ENCODE assay signal across 1 cellular context in the genomic region with DNA sequence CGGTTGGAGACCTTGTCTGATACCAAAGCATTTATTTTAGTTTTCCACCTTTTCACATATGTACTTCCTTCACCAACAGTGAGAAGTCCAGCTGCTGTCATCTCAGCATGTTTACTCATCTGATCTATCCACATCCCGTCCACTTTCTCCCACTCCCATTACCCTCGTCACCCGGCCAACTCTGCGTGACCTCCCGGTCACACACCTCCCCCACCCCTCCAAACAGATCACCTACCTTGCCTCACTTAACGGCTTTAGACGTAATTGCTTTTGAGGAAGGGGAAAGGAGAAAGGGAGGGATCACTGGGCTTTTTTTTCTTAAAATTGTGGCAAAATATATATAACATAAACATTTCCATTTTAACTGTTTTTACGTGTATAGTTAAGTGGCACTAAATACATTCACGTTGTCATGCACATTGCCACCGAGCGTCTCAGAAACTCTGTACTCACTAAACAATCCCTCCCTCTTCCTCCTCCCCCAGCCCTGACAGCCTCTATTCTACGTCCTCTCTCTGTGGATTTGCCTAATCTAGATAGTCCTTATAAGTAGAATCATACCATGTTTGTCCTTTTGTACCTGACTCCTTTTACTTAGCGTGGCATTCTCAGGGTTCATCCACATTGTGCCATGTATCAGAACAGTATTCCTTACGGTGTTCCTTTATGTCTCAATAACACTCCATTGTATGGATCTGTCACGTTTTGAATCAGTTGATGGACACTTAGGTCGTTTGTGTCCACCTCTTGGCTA.
TF ChIP-seq lines count a peak whose summit lies in the region.

No MANE protein-coding gene starts in this region.

TF ChIP-seq in K562, 482 proteins besides CTCF, POLR2A, EP300 and RAD21 (continued from another document and continues in another):
- TF ChIP-seq ZFP36 (IDR thresholded peaks at IDR 0.05; ENCODE audit: low read depth, low read length, partially characterized antibody), result no peak
- TF ChIP-seq, protein P1, sequence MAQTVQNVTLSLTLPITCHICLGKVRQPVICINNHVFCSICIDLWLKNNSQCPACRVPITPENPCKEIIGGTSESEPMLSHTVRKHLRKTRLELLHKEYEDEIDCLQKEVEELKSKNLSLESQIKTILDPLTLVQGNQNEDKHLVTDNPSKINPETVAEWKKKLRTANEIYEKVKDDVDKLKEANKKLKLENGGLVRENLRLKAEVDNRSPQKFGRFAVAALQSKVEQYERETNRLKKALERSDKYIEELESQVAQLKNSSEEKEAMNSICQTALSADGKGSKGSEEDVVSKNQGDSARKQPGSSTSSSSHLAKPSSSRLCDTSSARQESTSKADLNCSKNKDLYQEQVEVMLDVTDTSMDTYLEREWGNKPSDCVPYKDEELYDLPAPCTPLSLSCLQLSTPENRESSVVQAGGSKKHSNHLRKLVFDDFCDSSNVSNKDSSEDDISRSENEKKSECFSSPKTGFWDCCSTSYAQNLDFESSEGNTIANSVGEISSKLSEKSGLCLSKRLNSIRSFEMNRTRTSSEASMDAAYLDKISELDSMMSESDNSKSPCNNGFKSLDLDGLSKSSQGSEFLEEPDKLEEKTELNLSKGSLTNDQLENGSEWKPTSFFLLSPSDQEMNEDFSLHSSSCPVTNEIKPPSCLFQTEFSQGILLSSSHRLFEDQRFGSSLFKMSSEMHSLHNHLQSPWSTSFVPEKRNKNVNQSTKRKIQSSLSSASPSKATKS (CRISPR knock-in tag; IDR thresholded peaks at IDR 0.05), result no peak
- TF ChIP-seq, protein P2, sequence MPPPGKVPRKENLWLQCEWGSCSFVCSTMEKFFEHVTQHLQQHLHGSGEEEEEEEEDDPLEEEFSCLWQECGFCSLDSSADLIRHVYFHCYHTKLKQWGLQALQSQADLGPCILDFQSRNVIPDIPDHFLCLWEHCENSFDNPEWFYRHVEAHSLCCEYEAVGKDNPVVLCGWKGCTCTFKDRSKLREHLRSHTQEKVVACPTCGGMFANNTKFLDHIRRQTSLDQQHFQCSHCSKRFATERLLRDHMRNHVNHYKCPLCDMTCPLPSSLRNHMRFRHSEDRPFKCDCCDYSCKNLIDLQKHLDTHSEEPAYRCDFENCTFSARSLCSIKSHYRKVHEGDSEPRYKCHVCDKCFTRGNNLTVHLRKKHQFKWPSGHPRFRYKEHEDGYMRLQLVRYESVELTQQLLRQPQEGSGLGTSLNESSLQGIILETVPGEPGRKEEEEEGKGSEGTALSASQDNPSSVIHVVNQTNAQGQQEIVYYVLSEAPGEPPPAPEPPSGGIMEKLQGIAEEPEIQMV (tag; conservative IDR thresholded peaks at IDR 0.05; ENCODE audit: low read depth), result no peak
- no peak for TF ChIP-seq NCOA1 (IDR thresholded peaks at IDR 0.05; ENCODE audit: low read depth)
- no peak for TF ChIP-seq PCBP1 (IDR thresholded peaks at IDR 0.05; ENCODE audit: low read depth, low read length, poor library complexity, severe bottlenecking)
- TF ChIP-seq IRF2 (CRISPR knock-in tag; IDR thresholded peaks at IDR 0.05), result no peak
- TF ChIP-seq, protein P3, sequence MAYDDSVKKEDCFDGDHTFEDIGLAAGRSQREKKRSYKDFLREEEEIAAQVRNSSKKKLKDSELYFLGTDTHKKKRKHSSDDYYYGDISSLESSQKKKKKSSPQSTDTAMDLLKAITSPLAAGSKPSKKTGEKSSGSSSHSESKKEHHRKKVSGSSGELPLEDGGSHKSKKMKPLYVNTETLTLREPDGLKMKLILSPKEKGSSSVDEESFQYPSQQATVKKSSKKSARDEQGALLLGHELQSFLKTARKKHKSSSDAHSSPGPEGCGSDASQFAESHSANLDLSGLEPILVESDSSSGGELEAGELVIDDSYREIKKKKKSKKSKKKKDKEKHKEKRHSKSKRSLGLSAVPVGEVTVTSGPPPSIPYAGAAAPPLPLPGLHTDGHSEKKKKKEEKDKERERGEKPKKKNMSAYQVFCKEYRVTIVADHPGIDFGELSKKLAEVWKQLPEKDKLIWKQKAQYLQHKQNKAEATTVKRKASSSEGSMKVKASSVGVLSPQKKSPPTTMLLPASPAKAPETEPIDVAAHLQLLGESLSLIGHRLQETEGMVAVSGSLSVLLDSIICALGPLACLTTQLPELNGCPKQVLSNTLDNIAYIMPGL (CRISPR knock-in tag; IDR thresholded peaks at IDR 0.05), result no peak
- TF ChIP-seq FUS (optimal IDR thresholded peaks at IDR 0.05; ENCODE audit: low read depth, low read length), result no peak
- TF ChIP-seq NONO (IDR thresholded peaks at IDR 0.05; ENCODE audit: low read depth in 2 of 2, low read length in 1 of 2), result no peak
- TF ChIP-seq KLF16 (IDR thresholded peaks at IDR 0.05), result no peak
- TF ChIP-seq CBX3 (IDR thresholded peaks at IDR 0.05; ENCODE audit: borderline replicate concordance in 1 of 2, low read length in 2 of 2), result no peak
- TF ChIP-seq TFAM (CRISPR knock-in tag; conservative IDR thresholded peaks at IDR 0.05), result no peak
- no peak for TF ChIP-seq HLTF (IDR thresholded peaks at IDR 0.05)
- TF ChIP-seq, protein P4, sequence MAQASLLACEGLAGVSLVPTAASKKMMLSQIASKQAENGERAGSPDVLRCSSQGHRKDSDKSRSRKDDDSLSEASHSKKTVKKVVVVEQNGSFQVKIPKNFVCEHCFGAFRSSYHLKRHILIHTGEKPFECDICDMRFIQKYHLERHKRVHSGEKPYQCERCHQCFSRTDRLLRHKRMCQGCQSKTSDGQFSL (CRISPR knock-in tag; IDR thresholded peaks at IDR 0.05), result no peak
- TF ChIP-seq, protein P4 (tag; IDR thresholded peaks at IDR 0.05), result no peak
- peak; percentile 49; the same call in 1 of the 2 replicates for TF ChIP-seq ZEB2 (IDR thresholded peaks at IDR 0.05)
- TF ChIP-seq RNF2 (IDR thresholded peaks at IDR 0.05), result peak; percentile 66; the same call in 1 of the 2 replicates
- no peak for TF ChIP-seq CBX8 (IDR thresholded peaks at IDR 0.05; ENCODE audit: borderline replicate concordance, extremely low read depth, low read depth, low read length, poor library complexity, severe bottlenecking)
- 0 out of 2 replicates have a peak, but pooled peaks have one; percentile 33 for TF ChIP-seq CXXC5 (CRISPR knock-in tag; IDR thresholded peaks at IDR 0.05)
- no peak for TF ChIP-seq RB1 (IDR thresholded peaks at IDR 0.05; ENCODE audit: low read depth)
- TF ChIP-seq, protein P5, sequence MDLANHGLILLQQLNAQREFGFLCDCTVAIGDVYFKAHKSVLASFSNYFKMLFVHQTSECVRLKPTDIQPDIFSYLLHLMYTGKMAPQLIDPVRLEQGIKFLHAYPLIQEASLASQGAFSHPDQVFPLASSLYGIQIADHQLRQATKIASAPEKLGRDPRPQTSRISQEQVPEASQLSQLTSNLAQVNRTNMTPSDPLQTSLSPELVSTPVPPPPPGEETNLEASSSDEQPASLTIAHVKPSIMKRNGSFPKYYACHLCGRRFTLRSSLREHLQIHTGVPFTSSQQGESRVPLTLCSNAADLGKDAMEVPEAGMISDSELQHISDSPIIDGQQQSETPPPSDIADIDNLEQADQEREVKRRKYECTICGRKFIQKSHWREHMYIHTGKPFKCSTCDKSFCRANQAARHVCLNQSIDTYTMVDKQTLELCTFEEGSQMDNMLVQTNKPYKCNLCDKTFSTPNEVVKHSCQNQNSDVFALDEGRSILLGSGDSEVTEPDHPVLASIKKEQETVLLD (IDR thresholded peaks at IDR 0.05), result peak; percentile 40; the same call in 1 of the 2 replicates
- TF ChIP-seq, protein P6, sequence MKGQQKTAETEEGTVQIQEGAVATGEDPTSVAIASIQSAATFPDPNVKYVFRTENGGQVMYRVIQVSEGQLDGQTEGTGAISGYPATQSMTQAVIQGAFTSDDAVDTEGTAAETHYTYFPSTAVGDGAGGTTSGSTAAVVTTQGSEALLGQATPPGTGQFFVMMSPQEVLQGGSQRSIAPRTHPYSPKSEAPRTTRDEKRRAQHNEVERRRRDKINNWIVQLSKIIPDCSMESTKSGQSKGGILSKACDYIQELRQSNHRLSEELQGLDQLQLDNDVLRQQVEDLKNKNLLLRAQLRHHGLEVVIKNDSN (CRISPR knock-in tag; IDR thresholded peaks at IDR 0.05), result no peak
- peak; percentile 45 for TF ChIP-seq TAF9B (IDR thresholded peaks at IDR 0.05; ENCODE audit: partially characterized antibody)
- TF ChIP-seq HDGF (IDR thresholded peaks at IDR 0.05), result no peak
- TF ChIP-seq KDM5B (IDR thresholded peaks at IDR 0.05; ENCODE audit: insufficient replicate concordance, low read depth, low read length), result no peak
- TF ChIP-seq HDAC8 (tag; IDR thresholded peaks at IDR 0.05), result no peak
- no peak for TF ChIP-seq ARID2 (IDR thresholded peaks at IDR 0.05)
- TF ChIP-seq BMI1 (IDR thresholded peaks at IDR 0.05; ENCODE audit: low read length), result no peak
- TF ChIP-seq ZNF282 (CRISPR knock-in tag; IDR thresholded peaks at IDR 0.05), result no peak
- TF ChIP-seq ZNF143 (CRISPR knock-in tag; IDR thresholded peaks at IDR 0.05), result no peak
- TF ChIP-seq NFIC (IDR thresholded peaks at IDR 0.05), result peak; percentile 31; the same call in 1 of the 2 replicates
- no peak for TF ChIP-seq BRF1 (IDR thresholded peaks at IDR 0.05; ENCODE audit: borderline replicate concordance, extremely low read depth, insufficient read length)
- TF ChIP-seq ZNF780A (CRISPR knock-in tag; IDR thresholded peaks at IDR 0.05), result no peak
- no peak for TF ChIP-seq HNRNPL (IDR thresholded peaks at IDR 0.05; ENCODE audit: low read depth, low read length)
- TF ChIP-seq, protein P7, sequence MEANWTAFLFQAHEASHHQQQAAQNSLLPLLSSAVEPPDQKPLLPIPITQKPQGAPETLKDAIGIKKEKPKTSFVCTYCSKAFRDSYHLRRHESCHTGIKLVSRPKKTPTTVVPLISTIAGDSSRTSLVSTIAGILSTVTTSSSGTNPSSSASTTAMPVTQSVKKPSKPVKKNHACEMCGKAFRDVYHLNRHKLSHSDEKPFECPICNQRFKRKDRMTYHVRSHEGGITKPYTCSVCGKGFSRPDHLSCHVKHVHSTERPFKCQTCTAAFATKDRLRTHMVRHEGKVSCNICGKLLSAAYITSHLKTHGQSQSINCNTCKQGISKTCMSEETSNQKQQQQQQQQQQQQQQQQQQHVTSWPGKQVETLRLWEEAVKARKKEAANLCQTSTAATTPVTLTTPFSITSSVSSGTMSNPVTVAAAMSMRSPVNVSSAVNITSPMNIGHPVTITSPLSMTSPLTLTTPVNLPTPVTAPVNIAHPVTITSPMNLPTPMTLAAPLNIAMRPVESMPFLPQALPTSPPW (CRISPR knock-in tag; IDR thresholded peaks at IDR 0.05), result peak; percentile 57; the same call in 1 of the 2 replicates
- no peak for TF ChIP-seq HIVEP1 (CRISPR knock-in tag; IDR thresholded peaks at IDR 0.05)
- no peak for TF ChIP-seq SMC3 (conservative IDR thresholded peaks at IDR 0.05; ENCODE audit: insufficient read depth, low read depth, low read length)
- no peak for TF ChIP-seq KAT8 (IDR thresholded peaks at IDR 0.05; ENCODE audit: low read depth)
- no peak for TF ChIP-seq PHF20 (IDR thresholded peaks at IDR 0.05; ENCODE audit: partially characterized antibody)
- TF ChIP-seq, protein P8, sequence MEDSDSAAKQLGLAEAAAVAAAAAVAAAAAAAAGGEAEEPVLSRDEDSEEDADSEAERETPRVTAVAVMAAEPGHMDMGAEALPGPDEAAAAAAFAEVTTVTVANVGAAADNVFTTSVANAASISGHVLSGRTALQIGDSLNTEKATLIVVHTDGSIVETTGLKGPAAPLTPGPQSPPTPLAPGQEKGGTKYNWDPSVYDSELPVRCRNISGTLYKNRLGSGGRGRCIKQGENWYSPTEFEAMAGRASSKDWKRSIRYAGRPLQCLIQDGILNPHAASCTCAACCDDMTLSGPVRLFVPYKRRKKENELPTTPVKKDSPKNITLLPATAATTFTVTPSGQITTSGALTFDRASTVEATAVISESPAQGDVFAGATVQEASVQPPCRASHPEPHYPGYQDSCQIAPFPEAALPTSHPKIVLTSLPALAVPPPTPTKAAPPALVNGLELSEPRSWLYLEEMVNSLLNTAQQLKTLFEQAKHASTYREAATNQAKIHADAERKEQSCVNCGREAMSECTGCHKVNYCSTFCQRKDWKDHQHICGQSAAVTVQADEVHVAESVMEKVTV (CRISPR knock-in tag; IDR thresholded peaks at IDR 0.05), result no peak
- peak; percentile 76 for TF ChIP-seq DPF2 (IDR thresholded peaks at IDR 0.05)
- TF ChIP-seq, protein P9, sequence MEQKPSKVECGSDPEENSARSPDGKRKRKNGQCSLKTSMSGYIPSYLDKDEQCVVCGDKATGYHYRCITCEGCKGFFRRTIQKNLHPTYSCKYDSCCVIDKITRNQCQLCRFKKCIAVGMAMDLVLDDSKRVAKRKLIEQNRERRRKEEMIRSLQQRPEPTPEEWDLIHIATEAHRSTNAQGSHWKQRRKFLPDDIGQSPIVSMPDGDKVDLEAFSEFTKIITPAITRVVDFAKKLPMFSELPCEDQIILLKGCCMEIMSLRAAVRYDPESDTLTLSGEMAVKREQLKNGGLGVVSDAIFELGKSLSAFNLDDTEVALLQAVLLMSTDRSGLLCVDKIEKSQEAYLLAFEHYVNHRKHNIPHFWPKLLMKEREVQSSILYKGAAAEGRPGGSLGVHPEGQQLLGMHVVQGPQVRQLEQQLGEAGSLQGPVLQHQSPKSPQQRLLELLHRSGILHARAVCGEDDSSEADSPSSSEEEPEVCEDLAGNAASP (IDR thresholded peaks at IDR 0.05), result no peak
- no peak for TF ChIP-seq ASH1L (IDR thresholded peaks at IDR 0.05; ENCODE audit: borderline replicate concordance, low read depth, partially characterized antibody)
- no peak for TF ChIP-seq ZNF146 (CRISPR knock-in tag; IDR thresholded peaks at IDR 0.05; ENCODE audit: unreplicated experiment)
- TF ChIP-seq TBL1XR1 (IDR thresholded peaks at IDR 0.05; ENCODE audit: low read length in 2 of 2), result no peak
- no peak for TF ChIP-seq BACH1 (tag; IDR thresholded peaks at IDR 0.05)
- TF ChIP-seq ZBTB8A (IDR thresholded peaks at IDR 0.05; ENCODE audit: partially characterized antibody), result no peak
- TF ChIP-seq, protein P10, sequence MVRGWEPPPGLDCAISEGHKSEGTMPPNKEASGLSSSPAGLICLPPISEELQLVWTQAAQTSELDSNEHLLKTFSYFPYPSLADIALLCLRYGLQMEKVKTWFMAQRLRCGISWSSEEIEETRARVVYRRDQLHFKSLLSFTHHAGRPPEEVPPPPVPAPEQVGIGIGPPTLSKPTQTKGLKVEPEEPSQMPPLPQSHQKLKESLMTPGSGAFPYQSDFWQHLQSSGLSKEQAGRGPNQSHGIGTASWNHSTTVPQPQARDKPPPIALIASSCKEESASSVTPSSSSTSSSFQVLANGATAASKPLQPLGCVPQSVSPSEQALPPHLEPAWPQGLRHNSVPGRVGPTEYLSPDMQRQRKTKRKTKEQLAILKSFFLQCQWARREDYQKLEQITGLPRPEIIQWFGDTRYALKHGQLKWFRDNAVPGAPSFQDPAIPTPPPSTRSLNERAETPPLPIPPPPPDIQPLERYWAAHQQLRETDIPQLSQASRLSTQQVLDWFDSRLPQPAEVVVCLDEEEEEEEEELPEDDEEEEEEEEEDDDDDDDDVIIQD (CRISPR knock-in tag; IDR thresholded peaks at IDR 0.05), result no peak
- no peak for TF ChIP-seq NR2C2 (CRISPR knock-in tag; IDR thresholded peaks at IDR 0.05)
- TF ChIP-seq NR2C2 (tag; IDR thresholded peaks at IDR 0.05), result peak; percentile 44; the same call in 1 of the 2 replicates
- TF ChIP-seq, protein P11, sequence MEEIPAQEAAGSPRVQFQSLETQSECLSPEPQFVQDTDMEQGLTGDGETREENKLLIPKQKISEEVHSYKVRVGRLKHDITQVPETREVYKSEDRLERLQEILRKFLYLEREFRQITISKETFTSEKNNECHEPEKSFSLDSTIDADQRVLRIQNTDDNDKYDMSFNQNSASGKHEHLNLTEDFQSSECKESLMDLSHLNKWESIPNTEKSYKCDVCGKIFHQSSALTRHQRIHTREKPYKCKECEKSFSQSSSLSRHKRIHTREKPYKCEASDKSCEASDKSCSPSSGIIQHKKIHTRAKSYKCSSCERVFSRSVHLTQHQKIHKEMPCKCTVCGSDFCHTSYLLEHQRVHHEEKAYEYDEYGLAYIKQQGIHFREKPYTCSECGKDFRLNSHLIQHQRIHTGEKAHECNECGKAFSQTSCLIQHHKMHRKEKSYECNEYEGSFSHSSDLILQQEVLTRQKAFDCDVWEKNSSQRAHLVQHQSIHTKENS (CRISPR knock-in tag; IDR thresholded peaks at IDR 0.05), result no peak
